Comparison of ENCODE assay signal across 19 cellular contexts in the genomic region with DNA sequence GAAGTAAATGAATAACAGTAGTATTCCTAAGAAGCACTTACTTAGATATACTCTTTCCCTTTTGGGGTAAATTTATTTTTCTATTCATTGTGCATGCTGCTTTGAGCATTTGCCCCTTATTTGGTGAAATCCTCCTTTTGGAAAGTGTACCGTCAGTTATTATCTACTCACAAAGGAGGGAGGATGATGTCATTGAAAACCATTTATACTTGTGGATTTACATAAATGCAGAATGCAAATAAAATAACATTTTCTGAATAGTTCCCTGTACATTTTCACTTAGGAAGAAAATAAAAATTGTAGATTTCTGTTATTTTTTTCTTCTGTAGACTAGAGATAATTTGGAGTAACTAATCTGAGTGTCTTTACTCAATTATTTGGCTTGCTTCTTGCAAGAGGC.
"Had no signal": no experiment of that assay in that cellular context is flagged by ENCODE, and none has a peak within 500 bp of the region (broad histone marks: within the 10 kb centered on the region; RNA-seq: fewer than 3 reads in every experiment).

No MANE protein-coding gene starts in this region.

- H3K9me3 ChIP-seq: MG63, SJSA1 had no signal

- DNase-seq: Karpas-422, KBM-7, MG63, NCI-H1092, NCI-H1105 treated with DMSO at 0.1 percent for 48 hours, NCI-H1694, NCI-H187 treated with DMSO at 0.1 percent for 48 hours, NCI-H2029 treated with DMSO at 0.1 percent for 48 hours, NCI-H2171 treated with DMSO at 0.1 percent for 48 hours, NCI-H446 treated with DMSO at 0.1 percent for 48 hours, NCI-H510A treated with DMSO at 0.1 percent for 48 hours, NCI-H526, NCI-H82, Right ventricle myocardium superior, RPMI8226, SIG-M5 had no signal

- H3K36me3 ChIP-seq: MG63, SJSA1 had no signal

- H3K4me3 ChIP-seq: MG63, SJSA1, SK-N-MC had no signal

- H3K27ac ChIP-seq: HL-60, SJSA1, SK-N-MC had no signal

- H3K27me3 ChIP-seq: MG63 had no signal
